In the genomic region with DNA sequence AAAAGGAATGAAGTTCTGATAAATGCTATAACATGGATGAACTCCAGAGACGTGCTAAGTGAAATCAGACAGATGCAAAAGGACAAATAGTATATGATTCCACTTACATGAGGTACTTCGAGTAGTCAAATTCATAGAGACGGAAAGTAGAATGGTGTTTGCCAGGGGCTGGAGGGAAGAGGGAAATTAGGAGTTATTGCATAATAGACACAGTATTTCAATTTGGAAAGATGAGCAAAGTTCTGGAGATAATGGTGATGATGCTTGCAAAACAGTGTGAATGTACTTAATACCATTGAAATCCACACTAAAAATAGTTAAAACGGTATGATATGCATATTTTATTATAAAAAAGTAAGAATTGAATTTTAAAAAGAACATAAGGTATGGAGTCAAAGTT, we compare ENCODE assay signal across 2 cellular contexts.
A peak's percentile ranks its signal among the peaks of the same experiment; 100 is the strongest.
TF ChIP-seq lines count a peak whose summit lies in the region.

No MANE protein-coding gene starts in this region.

TF ChIP-seq in IMR-90, 13 proteins besides CTCF, POLR2A, EP300 and RAD21 (continued from another document):
- TF ChIP-seq MAFK (IDR thresholded peaks at IDR 0.05; ENCODE audit: low read depth, low read length) (no peak), SMC3 (IDR thresholded peaks at IDR 0.05; ENCODE audit: low read depth, low read length) (no peak), NFE2L2 (IDR thresholded peaks at IDR 0.05; ENCODE audit: low read depth, low read length) (no peak), ELK1 (IDR thresholded peaks at IDR 0.05; ENCODE audit: borderline replicate concordance, low read depth, low read length) (no peak), MAZ (IDR thresholded peaks at IDR 0.05; ENCODE audit: borderline replicate concordance, low read depth, low read length) (no peak)

TF ChIP-seq in K562, 482 proteins besides CTCF, POLR2A, EP300 and RAD21:
- TF ChIP-seq, protein P1, sequence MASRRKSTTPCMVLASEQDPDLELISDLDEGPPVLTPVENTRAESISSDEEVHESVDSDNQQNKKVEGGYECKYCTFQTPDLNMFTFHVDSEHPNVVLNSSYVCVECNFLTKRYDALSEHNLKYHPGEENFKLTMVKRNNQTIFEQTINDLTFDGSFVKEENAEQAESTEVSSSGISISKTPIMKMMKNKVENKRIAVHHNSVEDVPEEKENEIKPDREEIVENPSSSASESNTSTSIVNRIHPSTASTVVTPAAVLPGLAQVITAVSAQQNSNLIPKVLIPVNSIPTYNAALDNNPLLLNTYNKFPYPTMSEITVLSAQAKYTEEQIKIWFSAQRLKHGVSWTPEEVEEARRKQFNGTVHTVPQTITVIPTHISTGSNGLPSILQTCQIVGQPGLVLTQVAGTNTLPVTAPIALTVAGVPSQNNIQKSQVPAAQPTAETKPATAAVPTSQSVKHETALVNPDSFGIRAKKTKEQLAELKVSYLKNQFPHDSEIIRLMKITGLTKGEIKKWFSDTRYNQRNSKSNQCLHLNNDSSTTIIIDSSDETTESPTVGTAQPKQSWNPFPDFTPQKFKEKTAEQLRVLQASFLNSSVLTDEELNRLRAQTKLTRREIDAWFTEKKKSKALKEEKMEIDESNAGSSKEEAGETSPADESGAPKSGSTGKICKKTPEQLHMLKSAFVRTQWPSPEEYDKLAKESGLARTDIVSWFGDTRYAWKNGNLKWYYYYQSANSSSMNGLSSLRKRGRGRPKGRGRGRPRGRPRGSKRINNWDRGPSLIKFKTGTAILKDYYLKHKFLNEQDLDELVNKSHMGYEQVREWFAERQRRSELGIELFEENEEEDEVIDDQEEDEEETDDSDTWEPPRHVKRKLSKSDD (conservative IDR thresholded peaks at IDR 0.05; ENCODE audit: low read length): no peak
- TF ChIP-seq ZNF197 (CRISPR knock-in tag; IDR thresholded peaks at IDR 0.05; ENCODE audit: low read depth): no peak
- no peak for TF ChIP-seq NR1H2 (CRISPR knock-in tag; IDR thresholded peaks at IDR 0.05)
- no peak for TF ChIP-seq CEBPG (CRISPR knock-in tag; IDR thresholded peaks at IDR 0.05)
- TF ChIP-seq CEBPG (tag; conservative IDR thresholded peaks at IDR 0.05 in 1 of 2, IDR thresholded peaks at IDR 0.05 in 1 of 2): peak; percentile 31 to 72; a peak in 2 of 4 replicates
- peak; percentile 55 for TF ChIP-seq CEBPB (tag; IDR thresholded peaks at IDR 0.05)
- no peak for TF ChIP-seq YBX1 (IDR thresholded peaks at IDR 0.05)
- TF ChIP-seq BACH1 (tag; IDR thresholded peaks at IDR 0.05): no peak
- no peak for TF ChIP-seq ZNF511 (CRISPR knock-in tag; IDR thresholded peaks at IDR 0.05)
- no peak for TF ChIP-seq ELF1 (tag; IDR thresholded peaks at IDR 0.05)
- no peak for TF ChIP-seq MCM5 (IDR thresholded peaks at IDR 0.05; ENCODE audit: low read depth)
- no peak for TF ChIP-seq FOXP4 (CRISPR knock-in tag; IDR thresholded peaks at IDR 0.05; ENCODE audit: borderline replicate concordance)
- no peak for TF ChIP-seq CHCHD3 (CRISPR knock-in tag; IDR thresholded peaks at IDR 0.05)
- no peak for TF ChIP-seq TSC22D4 (tag; IDR thresholded peaks at IDR 0.05)
